Comparison of ENCODE assay signal across 17 cellular contexts in the genomic region with DNA sequence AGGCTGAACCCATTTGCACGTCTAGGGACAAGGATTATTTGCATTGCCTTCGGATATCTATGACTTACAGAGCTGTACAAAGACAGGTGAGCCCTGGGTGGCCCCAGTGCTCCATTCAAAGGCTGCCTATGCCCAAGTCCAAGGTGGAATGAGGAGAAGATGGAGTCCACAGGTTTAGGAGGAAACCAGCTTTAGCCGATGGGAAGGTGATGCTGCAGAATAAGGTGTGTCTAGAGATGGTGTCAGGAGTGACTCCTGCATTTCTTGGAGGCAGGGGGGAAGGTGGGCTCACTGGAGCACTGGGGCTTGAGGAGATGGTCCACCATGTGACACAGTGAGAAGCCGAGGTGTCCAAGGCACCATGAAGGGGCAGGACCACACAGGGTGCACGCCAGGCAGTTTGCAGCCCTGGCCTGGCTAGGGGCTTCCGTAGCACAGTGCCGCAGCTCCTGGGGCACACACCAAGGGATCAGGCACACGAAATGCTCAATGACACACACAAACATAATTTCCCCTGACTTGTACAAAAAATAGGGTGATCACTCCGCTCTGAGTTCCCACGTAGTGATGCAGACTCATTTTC. TPM values are rescaled to one million over a fixed set of nuclear protein-coding genes. Genes with fewer than 3 reads are reported as not detected.
DNase-seq lines count a peak whose midpoint lies in the region; ATAC-seq and TF ChIP-seq lines count a peak whose summit lies in the region.
"Had no signal": no experiment of that assay in that cellular context is flagged by ENCODE, and none has a peak within 500 bp of the region (broad histone marks: within the 10 kb centered on the region; RNA-seq: fewer than 3 reads in every experiment).

No MANE protein-coding gene starts in this region.

- H4K20me1 ChIP-seq in GM23338 (replicated peaks; ENCODE audit: insufficient read depth): no peaks in the 10 kb centered on the region; the same call in 1 of the 2 replicates

- peak overlapping the region; percentile 84 for H3K27ac ChIP-seq in CD4-positive, alpha-beta T cell (ENCODE audit: low read depth, low read length)
- 0 out of 2 replicates have a peak overlapping the region, but pooled peaks have one; percentile 28 for H3K27ac ChIP-seq in GM23338 (ENCODE audit: low read depth)
- no peak overlapping the region for H3K27ac ChIP-seq in brain microvascular endothelial cell
- H3K27ac ChIP-seq: C4-2B, colonic mucosa, esophagus muscularis mucosa, vagina had no signal

- no peaks in the 10 kb centered on the region for H3K27me3 ChIP-seq in CD4-positive, alpha-beta T cell (ENCODE audit: control insufficient read depth, insufficient read depth, low read length)
- H3K27me3 ChIP-seq in GM23338 (ENCODE audit: insufficient read depth): no peaks in the 10 kb centered on the region
- no peaks in the 10 kb centered on the region for H3K27me3 ChIP-seq in brain microvascular endothelial cell (replicated peaks)
- H3K27me3 ChIP-seq: colonic mucosa, esophagus muscularis mucosa, vagina had no signal

- H3K36me3 ChIP-seq in GM23338 (ENCODE audit: insufficient read depth) (no peaks in the 10 kb centered on the region), brain microvascular endothelial cell (replicated peaks) (no peaks in the 10 kb centered on the region)
- H3K36me3 ChIP-seq: colonic mucosa, esophagus muscularis mucosa, vagina had no signal

- no peak for DNase-seq in CD4-positive, alpha-beta T cell
- DNase-seq in GM23338 (ENCODE audit: low spot score) (no peak), T-helper 9 cell (no peak), brain microvascular endothelial cell (no peak)
- DNase-seq in activated T-helper 1 cell treated with anti-CD3 and anti-CD28 coated beads, Interleukin-12 subunit alpha, Interleukin-12 subunit beta, Interleukin-2, Interleukin-4 antibody, amounts not matched to agents 30 ng/mL and 10 ng/mL and 1 ng/mL, durations not matched to agents 14 hours and 24 hours and 36 hours (ENCODE audit: low spot score): no peak
- peak in 1 of 10 donors; percentile 49 for DNase-seq in naive thymus-derived CD8-positive, alpha-beta T cell
- DNase-seq: amygdala, colonic mucosa, hippocampal formation, MV-4-11, retina had no signal

- H3K9me2 ChIP-seq in GM23338 (ENCODE audit: insufficient read depth): peaks cover 5% of the 10 kb centered on the region; the same call in 1 of the 2 replicates

- intact Hi-C loops in CD4-positive, alpha-beta T cell (cut with DNase I, micrococcal nuclease): loop anchor here (2.0 kb wide), 3 partner anchors 15 to 21 kb away; no protein-coding TSS in a partner anchor
- intact Hi-C loops in activated T-helper 1 cell treated with anti-CD3 and anti-CD28 coated beads, Interleukin-12 subunit alpha, Interleukin-12 subunit beta, Interleukin-2, Interleukin-4 antibody, amounts not matched to agents 30 ng/mL and 10 ng/mL and 1 ng/mL, durations not matched to agents 14 hours and 24 hours and 36 hours (cut with micrococcal nuclease): loop anchor here (2.0 kb wide), 2 partner anchors 57 to 147 kb away; a partner anchor contains a TSS

- no peaks in the 10 kb centered on the region for H3K9me3 ChIP-seq in CD4-positive, alpha-beta T cell (ENCODE audit: control insufficient read depth, low read length)
- H3K9me3 ChIP-seq: colonic mucosa, esophagus muscularis mucosa, vagina had no signal

- H3K4me1 ChIP-seq in GM23338 (ENCODE audit: insufficient read depth): peaks cover 74% of the 10 kb centered on the region
- H3K4me1 ChIP-seq: colonic mucosa had no signal

- TF ChIP-seq CTCF in CD4-positive, alpha-beta T cell (IDR thresholded peaks at IDR 0.05): no peak
- TF ChIP-seq CTCF in GM23338 (conservative IDR thresholded peaks at IDR 0.05; ENCODE audit: low read depth in 2 of 2): no peak
- TF ChIP-seq CTCF in brain microvascular endothelial cell (IDR thresholded peaks at IDR 0.05; ENCODE audit: low read depth, low read length, missing control alignments): no peak

- POLR2A ChIA-PET in CD4-positive, alpha-beta T cell (lab: Charles Lee): interaction anchor here (0.7 to 2.3 kb wide), 9 partner anchors 8 to 83 kb away, joined by 3 to 12 read pairs (median 7); no protein-coding TSS in a partner anchor
- POLR2A ChIA-PET in naive thymus-derived CD8-positive, alpha-beta T cell (lab: Charles Lee): interaction anchor here (0.7 to 8.2 kb wide), 9 partner anchors 10 to 83 kb away, joined by 3 to 97 read pairs (median 8); no protein-coding TSS in a partner anchor

- H3K4me2 ChIP-seq in GM23338: peak overlapping the region; percentile 51; the same call in 1 of the 2 replicates

- CTCF ChIA-PET in CD4-positive, alpha-beta T cell (lab: Charles Lee): interaction anchor here (2.5 kb wide), 1 partner anchor 83 kb away, joined by 9 read pairs; no protein-coding TSS in a partner anchor

- no peak for ATAC-seq in CD4-positive, alpha-beta T cell (ENCODE audit: poor library complexity)
- ATAC-seq in GM23338: no peak
- no peak for ATAC-seq in naive thymus-derived CD8-positive, alpha-beta T cell
- no peak for ATAC-seq in HG03354 (IDR thresholded peaks at IDR 0.05; ENCODE audit: poor library complexity, severe bottlenecking, unreplicated experiment)
- no peak for ATAC-seq in HG02852 (IDR thresholded peaks at IDR 0.05; ENCODE audit: unreplicated experiment)
- ATAC-seq: left lobe of liver had no signal

- H3K79me2 ChIP-seq in GM23338 (replicated peaks; ENCODE audit: insufficient read depth): peaks cover 89% of the 10 kb centered on the region

- peaks cover 12% of the 10 kb centered on the region for H3F3A ChIP-seq in GM23338 (replicated peaks; ENCODE audit: low read depth)

- no peaks in the 10 kb centered on the region for H3K9me3 Mint-ChIP-seq in CD4-positive, alpha-beta T cell
- peaks cover 4% of the 10 kb centered on the region; the same call in 2 of the 3 replicates for H3K9me3 Mint-ChIP-seq in GM23338
- H3K9me3 Mint-ChIP-seq in activated T-helper 1 cell treated with anti-CD3 and anti-CD28 coated beads, Interleukin-12 subunit alpha, Interleukin-12 subunit beta, Interleukin-2, Interleukin-4 antibody, amounts not matched to agents 30 ng/mL and 10 ng/mL and 1 ng/mL, durations not matched to agents 14 hours and 24 hours and 36 hours: no peaks in the 10 kb centered on the region
- no peaks in the 10 kb centered on the region for H3K9me3 Mint-ChIP-seq in naive thymus-derived CD8-positive, alpha-beta T cell

- H3K4me3 ChIP-seq in GM23338 (no peak overlapping the region), brain microvascular endothelial cell (ENCODE audit: low read depth, low read length) (no peak overlapping the region)
- H3K4me3 ChIP-seq: colonic mucosa, esophagus muscularis mucosa, vagina had no signal

- no peaks in the 10 kb centered on the region for H3K27me3 Mint-ChIP-seq in CD4-positive, alpha-beta T cell
- peaks cover 9% of the 10 kb centered on the region for H3K27me3 Mint-ChIP-seq in GM23338 (ENCODE audit: insufficient read depth, low read depth, poor library complexity)
- no peaks in the 10 kb centered on the region for H3K27me3 Mint-ChIP-seq in activated T-helper 1 cell treated with anti-CD3 and anti-CD28 coated beads, Interleukin-12 subunit alpha, Interleukin-12 subunit beta, Interleukin-2, Interleukin-4 antibody, amounts not matched to agents 30 ng/mL and 10 ng/mL and 1 ng/mL, durations not matched to agents 14 hours and 24 hours and 36 hours (ENCODE audit: insufficient read depth)
- no peaks in the 10 kb centered on the region for H3K27me3 Mint-ChIP-seq in naive thymus-derived CD8-positive, alpha-beta T cell

- H3K4me3 Mint-ChIP-seq in CD4-positive, alpha-beta T cell: peak overlapping the region; percentile 76
- no peak overlapping the region; the same call in 2 of the 3 replicates for H3K4me3 Mint-ChIP-seq in GM23338
- H3K4me3 Mint-ChIP-seq in activated T-helper 1 cell treated with anti-CD3 and anti-CD28 coated beads, Interleukin-12 subunit alpha, Interleukin-12 subunit beta, Interleukin-2, Interleukin-4 antibody, amounts not matched to agents 30 ng/mL and 10 ng/mL and 1 ng/mL, durations not matched to agents 14 hours and 24 hours and 36 hours: peak overlapping the region; percentile 73
- peak overlapping the region; percentile 29 to 90 (median 84) for H3K4me3 Mint-ChIP-seq in naive thymus-derived CD8-positive, alpha-beta T cell

- peak overlapping the region; percentile 96 for H3K27ac Mint-ChIP-seq in CD4-positive, alpha-beta T cell
- H3K27ac Mint-ChIP-seq in GM23338: peak overlapping the region; percentile 72
- H3K27ac Mint-ChIP-seq in activated T-helper 1 cell treated with anti-CD3 and anti-CD28 coated beads, Interleukin-12 subunit alpha, Interleukin-12 subunit beta, Interleukin-2, Interleukin-4 antibody, amounts not matched to agents 30 ng/mL and 10 ng/mL and 1 ng/mL, durations not matched to agents 14 hours and 24 hours and 36 hours: peak overlapping the region; percentile 98
- peak overlapping the region; percentile 94 to 99 (median 97) for H3K27ac Mint-ChIP-seq in naive thymus-derived CD8-positive, alpha-beta T cell

- H3K36me3 Mint-ChIP-seq in CD4-positive, alpha-beta T cell (ENCODE audit: low read depth): peaks cover 83% of the 10 kb centered on the region
- peaks cover 12% of the 10 kb centered on the region; the same call in 2 of the 3 replicates for H3K36me3 Mint-ChIP-seq in GM23338 (ENCODE audit: low read depth)
- H3K36me3 Mint-ChIP-seq in activated T-helper 1 cell treated with anti-CD3 and anti-CD28 coated beads, Interleukin-12 subunit alpha, Interleukin-12 subunit beta, Interleukin-2, Interleukin-4 antibody, amounts not matched to agents 30 ng/mL and 10 ng/mL and 1 ng/mL, durations not matched to agents 14 hours and 24 hours and 36 hours (ENCODE audit: low read depth): peaks cover 69% of the 10 kb centered on the region
- peaks cover 7 to 59% (median 30%) of the 10 kb centered on the region in 3 donors for H3K36me3 Mint-ChIP-seq in naive thymus-derived CD8-positive, alpha-beta T cell

- in situ Hi-C loops in brain microvascular endothelial cell (cut with HindIII; ENCODE audit: low pct_ligation_motif_present, low sequenced_read_pairs): no loop called here

- peaks cover 97% of the 10 kb centered on the region for H3K4me1 Mint-ChIP-seq in CD4-positive, alpha-beta T cell (ENCODE audit: low read depth)
- peaks cover 79% of the 10 kb centered on the region for H3K4me1 Mint-ChIP-seq in GM23338
- peaks cover 92% of the 10 kb centered on the region for H3K4me1 Mint-ChIP-seq in activated T-helper 1 cell treated with anti-CD3 and anti-CD28 coated beads, Interleukin-12 subunit alpha, Interleukin-12 subunit beta, Interleukin-2, Interleukin-4 antibody, amounts not matched to agents 30 ng/mL and 10 ng/mL and 1 ng/mL, durations not matched to agents 14 hours and 24 hours and 36 hours (ENCODE audit: low read depth)
- peaks cover 72 to 99% (median 97%) of the 10 kb centered on the region in 4 donors for H3K4me1 Mint-ChIP-seq in naive thymus-derived CD8-positive, alpha-beta T cell

- no peak overlapping the region for H2AFZ ChIP-seq in GM23338

RNA-seq across cellular contexts. Expression of a gene that starts 32.1 kb away (rescaled TPM):
- 100 to 1,000 TPM; 399 to 430 TPM for total RNA-seq in CD4-positive, alpha-beta T cell
- 48.0 and 63.0 TPM in 2 replicates for total RNA-seq in GM23338 (2014; rRNA removed; shearing (Covaris generic))
- polyA plus RNA-seq in GM23338 (2016; fragmentation: Nextera tagmentation; extraction: Ambion mirVana): 17.1 and 19.3 TPM in 2 replicates
- 388 and 411 TPM in 2 replicates for total RNA-seq in activated T-helper 1 cell treated with anti-CD3 and anti-CD28 coated beads, Interleukin-12 subunit alpha, Interleukin-12 subunit beta, Interleukin-2, Interleukin-4 antibody, amounts not matched to agents 30 ng/mL and 10 ng/mL and 1 ng/mL, durations not matched to agents 14 hours and 24 hours and 36 hours
- total RNA-seq in naive thymus-derived CD8-positive, alpha-beta T cell: 100 to 1,000 TPM; 565 to 573 TPM
- 100 to 1,000 TPM; 154 to 359 (median 176) TPM for polyA plus RNA-seq in naive thymus-derived CD8-positive, alpha-beta T cell
